27 cellular contexts compared by ENCODE assay signal in the genomic region with DNA sequence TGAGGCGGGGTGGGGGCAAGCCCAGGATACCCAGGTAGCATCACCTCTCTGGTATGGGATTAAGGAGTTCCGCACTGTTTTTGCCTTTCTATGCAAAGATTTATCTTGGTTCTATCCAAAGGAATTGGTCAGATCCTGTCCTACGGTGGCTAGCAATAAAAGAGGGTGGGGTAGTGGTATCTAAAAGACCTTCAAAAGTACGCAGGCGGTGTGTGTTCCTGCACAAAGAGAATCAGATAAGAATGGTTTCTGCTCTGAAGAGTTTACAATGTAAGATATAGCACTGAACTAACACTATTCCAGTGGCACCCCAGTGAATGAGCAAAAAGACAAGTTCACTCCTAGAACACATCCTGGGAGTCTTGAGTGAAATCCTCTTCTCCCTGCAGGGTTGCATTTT. TPM values are rescaled to one million over a fixed set of nuclear protein-coding genes. Genes with fewer than 3 reads are reported as not detected.
A peak's percentile ranks its signal among the peaks of the same experiment; 100 is the strongest.
DNase-seq lines count a peak whose midpoint lies in the region; ATAC-seq and TF ChIP-seq lines count a peak whose summit lies in the region.
"Had no signal": no experiment of that assay in that cellular context is flagged by ENCODE, and none has a peak within 500 bp of the region (broad histone marks: within the 10 kb centered on the region; RNA-seq: fewer than 3 reads in every experiment).

No MANE protein-coding gene starts in this region.

- no peak for ATAC-seq in activated T-cell treated with anti-CD3 and anti-CD28 coated beads, Interleukin-2, amount 50 U/mL, for 4 hours
- ATAC-seq in psoas muscle (no peak), GM18907 (IDR thresholded peaks at IDR 0.05; ENCODE audit: unreplicated experiment) (no peak)
- ATAC-seq: CD8-positive, alpha-beta T cell; GM12878; HCT116; HepG2 had no signal

- H3K27me3 Mint-ChIP-seq in activated T-cell treated with anti-CD3 and anti-CD28 coated beads, Interleukin-2, amount 50 U/mL, for 24 hours, result no peaks in the 10 kb centered on the region
- no peaks in the 10 kb centered on the region for H3K27me3 Mint-ChIP-seq in activated T-cell treated with anti-CD3 and anti-CD28 coated beads, Interleukin-2, amount 50 U/mL, for 4 hours (ENCODE audit: low read depth)
- H3K27me3 Mint-ChIP-seq in Caco-2 (ENCODE audit: insufficient read depth, unreplicated experiment) (no peaks in the 10 kb centered on the region), mesothelial cell of epicardium (ENCODE audit: low read depth) (no peaks in the 10 kb centered on the region)
- H3K27me3 Mint-ChIP-seq: B cell had no signal

- peak overlapping the region; percentile 95 for H3K27ac ChIP-seq in psoas muscle
- H3K27ac ChIP-seq: 22Rv1, SJSA1 had no signal

- intact Hi-C loops in Caco-2 (cut with micrococcal nuclease; ENCODE audit: unreplicated experiment), result no loop called here
- intact Hi-C loops in psoas muscle (cut with DNase I), result no loop called here

- H3K36me3 Mint-ChIP-seq in activated T-cell treated with anti-CD3 and anti-CD28 coated beads, Interleukin-2, amount 50 U/mL, for 24 hours (ENCODE audit: low read depth), result peaks cover 89% of the 10 kb centered on the region
- H3K36me3 Mint-ChIP-seq in activated T-cell treated with anti-CD3 and anti-CD28 coated beads, Interleukin-2, amount 50 U/mL, for 4 hours (ENCODE audit: insufficient read depth), result peaks cover 28% of the 10 kb centered on the region
- peaks cover 24% of the 10 kb centered on the region for H3K36me3 Mint-ChIP-seq in Caco-2 (ENCODE audit: insufficient read depth, unreplicated experiment)
- H3K36me3 Mint-ChIP-seq in mesothelial cell of epicardium, result peaks cover 15% of the 10 kb centered on the region

- no peak for DNase-seq in activated T-cell treated with anti-CD3 and anti-CD28 coated beads, Interleukin-2, amount 50 U/mL, for 24 hours
- DNase-seq in activated T-cell treated with anti-CD3 and anti-CD28 coated beads, Interleukin-2, amount 50 U/mL, for 4 hours, result no peak
- no peak for DNase-seq in Caco-2
- DNase-seq in mesothelial cell of epicardium (ENCODE audit: low spot score in 2 of 2, unreplicated experiment in 2 of 2), result no peak
- no peak for DNase-seq in psoas muscle
- no peak for DNase-seq in NCI-H510A (lab: John Stamatoyannopoulos, UW)
- DNase-seq in SIG-M5 (lab: John Stamatoyannopoulos, UW), result no peak
- DNase-seq: CD8-positive, alpha-beta T cell; DMS 273 treated with DMSO at 0.1 percent for 48 hours; DMS79; EL; GDM1; Karpas-422; NCI-H1092 treated with DMSO at 0.1 percent for 48 hours; NCI-H1436 treated with DMSO at 0.1 percent for 48 hours; NCI-H187 treated with DMSO at 0.1 percent for 48 hours; NCI-H2171 treated with DMSO at 0.1 percent for 48 hours; NCI-H524 treated with DMSO at 0.1 percent for 48 hours; NCI-H774 had no signal

- H3K27ac Mint-ChIP-seq in activated T-cell treated with anti-CD3 and anti-CD28 coated beads, Interleukin-2, amount 50 U/mL, for 24 hours, result peak overlapping the region; percentile 44
- H3K27ac Mint-ChIP-seq in Caco-2 (ENCODE audit: unreplicated experiment), result peak overlapping the region; percentile 23
- H3K27ac Mint-ChIP-seq in mesothelial cell of epicardium, result peak overlapping the region; percentile 68
- H3K27ac Mint-ChIP-seq: B cell; CD8-positive, alpha-beta T cell had no signal

- H3K9me3 ChIP-seq in Caco-2, result no peaks in the 10 kb centered on the region
- no peaks in the 10 kb centered on the region for H3K9me3 ChIP-seq in psoas muscle
- H3K9me3 ChIP-seq: SJSA1 had no signal

- POLR2A ChIA-PET in Caco-2 (lab: Charles Lee), result interaction anchor here (0.6 kb wide), 1 partner anchor 46 kb away, joined by 3 read pairs; no protein-coding TSS in a partner anchor

- no TSS peak for BruUV-seq in Caco-2 (replicated peaks; lab: Mats Ljungman, UMichigan)

- WGBS in psoas muscle, 3 donors, result 89 to 93% (median 92%) methylated on average over 5 of the region's 5 CpGs

- CTCF ChIA-PET in Caco-2 (lab: Charles Lee), result no interaction called here

- H3K27me3 ChIP-seq in Caco-2 (replicated peaks; ENCODE audit: control insufficient read depth, insufficient read depth, low read length), result no peaks in the 10 kb centered on the region
- no peaks in the 10 kb centered on the region for H3K27me3 ChIP-seq in psoas muscle (ENCODE audit: insufficient read depth in 3 of 3, low read length in 2 of 3)
- H3K27me3 ChIP-seq: SJSA1 had no signal

- peaks cover 39% of the 10 kb centered on the region for H3K4me1 Mint-ChIP-seq in activated T-cell treated with anti-CD3 and anti-CD28 coated beads, Interleukin-2, amount 50 U/mL, for 24 hours (ENCODE audit: low read depth)
- peaks cover 24% of the 10 kb centered on the region for H3K4me1 Mint-ChIP-seq in activated T-cell treated with anti-CD3 and anti-CD28 coated beads, Interleukin-2, amount 50 U/mL, for 4 hours (ENCODE audit: low read depth)
- H3K4me1 Mint-ChIP-seq in Caco-2 (ENCODE audit: low read depth, unreplicated experiment), result peaks cover 36% of the 10 kb centered on the region
- peaks cover 43% of the 10 kb centered on the region for H3K4me1 Mint-ChIP-seq in mesothelial cell of epicardium

- H3K36me3 ChIP-seq in Caco-2 (ENCODE audit: control insufficient read depth, insufficient read depth, low read length), result peaks cover 3% of the 10 kb centered on the region; the same call in 1 of the 2 replicates
- peaks cover 0 to 46% of the 10 kb centered on the region in 2 donors for H3K36me3 ChIP-seq in psoas muscle (ENCODE audit: insufficient read depth in 1 of 2, low read depth in 1 of 2)

- H3K4me3 Mint-ChIP-seq in activated T-cell treated with anti-CD3 and anti-CD28 coated beads, Interleukin-2, amount 50 U/mL, for 24 hours, result no peak overlapping the region
- H3K4me3 Mint-ChIP-seq in activated T-cell treated with anti-CD3 and anti-CD28 coated beads, Interleukin-2, amount 50 U/mL, for 4 hours, result no peak overlapping the region
- no peak overlapping the region for H3K4me3 Mint-ChIP-seq in Caco-2 (ENCODE audit: unreplicated experiment)
- H3K4me3 Mint-ChIP-seq in mesothelial cell of epicardium, result no peak overlapping the region
- H3K4me3 Mint-ChIP-seq: B cell; CD8-positive, alpha-beta T cell had no signal

- H3K4me1 ChIP-seq in Caco-2 (peaks cover 30% of the 10 kb centered on the region), psoas muscle (peaks cover 92% of the 10 kb centered on the region)

- H3K9me3 Mint-ChIP-seq in activated T-cell treated with anti-CD3 and anti-CD28 coated beads, Interleukin-2, amount 50 U/mL, for 24 hours, result no peaks in the 10 kb centered on the region
- no peaks in the 10 kb centered on the region for H3K9me3 Mint-ChIP-seq in activated T-cell treated with anti-CD3 and anti-CD28 coated beads, Interleukin-2, amount 50 U/mL, for 4 hours
- H3K9me3 Mint-ChIP-seq in Caco-2 (ENCODE audit: unreplicated experiment) (no peaks in the 10 kb centered on the region), mesothelial cell of epicardium (no peaks in the 10 kb centered on the region)
- H3K9me3 Mint-ChIP-seq: CD8-positive, alpha-beta T cell had no signal

- TF ChIP-seq CTCF in Caco-2 (IDR thresholded peaks at IDR 0.05; ENCODE audit: insufficient read depth in 1 of 2, low read depth in 1 of 2, low read length in 1 of 2, severe bottlenecking in 1 of 2, unreplicated experiment in 1 of 2) (no peak), mesothelial cell of epicardium (IDR thresholded peaks at IDR 0.05; ENCODE audit: unreplicated experiment) (no peak), psoas muscle (IDR thresholded peaks at IDR 0.05) (no peak)

- H3K4me3 ChIP-seq in Caco-2 (ENCODE audit: low read depth, low read length), result no peak overlapping the region
- H3K4me3 ChIP-seq in psoas muscle, result no peak overlapping the region
- H3K4me3 ChIP-seq: GM12878, SJSA1 had no signal

RNA-seq across cellular contexts. Expression of gene MRPS18A, which starts 6.3 kb away (rescaled TPM):
- total RNA-seq in activated T-cell treated with anti-CD3 and anti-CD28 coated beads, Interleukin-2, amount 50 U/mL, for 4 hours, result 10 to 100 TPM; 70.0 to 75.1 (median 72.7) TPM
- 65.4 and 66.7 TPM in 2 replicates for total RNA-seq in Caco-2 (2022)
- 41.4 to 46.6 TPM (median 46.0 TPM) in 3 replicates for total RNA-seq in mesothelial cell of epicardium
- total RNA-seq in psoas muscle, result 100 to 1,000 TPM in 2 of 4 donors, 10 to 100 TPM in 2; 64.1 to 152 (median 103) TPM
- 100 to 1,000 TPM; 106 to 151 (median 148) TPM for polyA plus RNA-seq in psoas muscle

RNA-seq across cellular contexts. Expression of gene RSPH9, which starts 36.5 kb away (rescaled TPM):
- not detected for total RNA-seq in activated T-cell treated with anti-CD3 and anti-CD28 coated beads, Interleukin-2, amount 50 U/mL, for 4 hours
- not detected in 2 replicates for total RNA-seq in Caco-2 (2022)
- 0.80 to 0.88 TPM (median 0.82 TPM) in 3 replicates for total RNA-seq in mesothelial cell of epicardium
- under 1 TPM in 1 of 4 donors, not detected in 3; 0.11 TPM for total RNA-seq in psoas muscle
- under 1 TPM; 0.36 to 0.59 (median 0.51) TPM for polyA plus RNA-seq in psoas muscle
- total RNA-seq: B cell; CD8-positive, alpha-beta T cell; GM12878; HT1080; SJSA1 had no signal
- polyA plus RNA-seq: HepG2 had no signal

RNA-seq across cellular contexts. Expression of gene MAD2L1BP, which starts 45.7 kb away (rescaled TPM):
- 10 to 100 TPM; 32.1 to 32.7 (median 32.3) TPM for total RNA-seq in activated T-cell treated with anti-CD3 and anti-CD28 coated beads, Interleukin-2, amount 50 U/mL, for 4 hours
- total RNA-seq in Caco-2 (2022) (33.1 and 33.5 TPM in 2 replicates), mesothelial cell of epicardium (23.4 to 24.4 TPM (median 23.6 TPM) in 3 replicates), psoas muscle (10 to 100 TPM; 17.0 to 36.6 (median 26.1) TPM)
- 10 to 100 TPM; 30.5 to 43.1 (median 31.6) TPM for polyA plus RNA-seq in psoas muscle

RNA-seq across cellular contexts. Expression of gene GTPBP2, which starts 52.2 kb away (rescaled TPM):
- total RNA-seq in activated T-cell treated with anti-CD3 and anti-CD28 coated beads, Interleukin-2, amount 50 U/mL, for 4 hours, result 10 to 100 TPM; 37.3 to 50.3 (median 39.1) TPM
- total RNA-seq in Caco-2 (2022) (44.2 and 47.2 TPM in 2 replicates), mesothelial cell of epicardium (76.5 to 78.0 TPM (median 77.6 TPM) in 3 replicates), psoas muscle (10 to 100 TPM; 32.8 to 43.8 (median 35.2) TPM)
- 10 to 100 TPM; 27.8 to 69.6 (median 33.9) TPM for polyA plus RNA-seq in psoas muscle
